ENCODE assay signal across 26 cellular contexts in genomic region chr6:37658121-37658520, GRCh38.
"Had no signal": no experiment of that assay in that cellular context is flagged by ENCODE, and none has a peak within 500 bp of the region (broad histone marks: within the 10 kb centered on the region; RNA-seq: fewer than 3 reads in every experiment).

No MANE protein-coding gene starts in this region.

- H3K27me3 ChIP-seq: cardiac muscle cell, MG63, Peyer's patch, SJSA1 had no signal

- H3K27ac ChIP-seq: cardiac muscle cell, Peyer's patch, SJSA1 had no signal

- H3K4me1 ChIP-seq: Peyer's patch, SJSA1 had no signal

- H3K4me1 Mint-ChIP-seq: activated B cell treated with CpG ODN at 0.5 μM for 24 hours had no signal

- H3K27ac Mint-ChIP-seq: activated B cell treated with CpG ODN at 0.5 μM for 24 hours; activated CD4-positive, alpha-beta memory T cell treated with anti-CD3 and anti-CD28 coated beads for 36 hours; activated CD4-positive, alpha-beta T cell treated with anti-CD3 and anti-CD28 coated beads, Interleukin-2, amount 10 ng/mL, durations not matched to agents 24 days and 14 days; activated naive CD4-positive, alpha-beta T cell treated with anti-CD3 and anti-CD28 coated beads for 36 hours; activated naive CD8-positive, alpha-beta T cell; activated T-helper 17 cell treated with anti-CD3 and anti-CD28 coated beads, Interleukin-2, amount 50 U/mL, for 72 hours; brain had no signal

- ATAC-seq: activated T-helper 17 cell treated with anti-CD3 and anti-CD28 coated beads, Interleukin-2, amount 50 U/mL, for 72 hours had no signal

- H3K27me3 Mint-ChIP-seq: activated B cell treated with CpG ODN at 0.5 μM for 24 hours; activated CD4-positive, alpha-beta memory T cell treated with anti-CD3 and anti-CD28 coated beads for 36 hours; activated naive CD8-positive, alpha-beta T cell; brain had no signal

- H3K4me3 ChIP-seq: cardiac muscle cell, MG63, Peyer's patch, SJSA1 had no signal

- H3K4me3 Mint-ChIP-seq: activated B cell treated with CpG ODN at 0.5 μM for 24 hours; activated CD4-positive, alpha-beta memory T cell treated with anti-CD3 and anti-CD28 coated beads for 36 hours; activated CD4-positive, alpha-beta T cell treated with anti-CD3 and anti-CD28 coated beads, Interleukin-2, amount 10 ng/mL, durations not matched to agents 24 days and 14 days; activated naive CD4-positive, alpha-beta T cell treated with anti-CD3 and anti-CD28 coated beads for 36 hours; activated naive CD8-positive, alpha-beta T cell; activated T-helper 17 cell treated with anti-CD3 and anti-CD28 coated beads, Interleukin-2, amount 50 U/mL, for 72 hours; brain had no signal

- DNase-seq: activated B cell treated with CpG ODN at 0.5 μM for 24 hours; activated CD4-positive, alpha-beta memory T cell treated with anti-CD3 and anti-CD28 coated beads for 36 hours; activated CD4-positive, alpha-beta T cell treated with anti-CD3 and anti-CD28 coated beads for 1 hour; activated CD4-positive, alpha-beta T cell treated with anti-CD3 and anti-CD28 coated beads, Interleukin-2, amount 10 ng/mL, durations not matched to agents 24 days and 14 days; activated CD8-positive, alpha-beta memory T cell treated with anti-CD3 and anti-CD28 coated beads for 24 hours; activated gamma-delta T cell; activated naive CD4-positive, alpha-beta T cell treated with anti-CD3 and anti-CD28 coated beads for 36 hours; activated T-cell treated with anti-CD3 and anti-CD28 coated beads, Interleukin-2, amount 50 U/mL, for 48 hours; amygdala; MV-4-11; NCI-H1092 treated with DMSO at 0.1 percent for 48 hours; NCI-H1417 treated with DMSO at 0.1 percent for 48 hours; NCI-H1694; NCI-H2029 treated with DMSO at 0.1 percent for 48 hours; NCI-H345; NCI-H510A; NCI-H526 treated with DMSO at 0.1 percent for 48 hours; Peyer's patch; SHP77; SW 1271 had no signal

- H3K36me3 ChIP-seq: cardiac muscle cell, MG63, Peyer's patch, SJSA1 had no signal
